In genomic region chr1:168225476-168226190, GRCh38 we compare ENCODE assay signal across 8 cellular contexts. TPM values are rescaled to one million over a fixed set of nuclear protein-coding genes. Genes with fewer than 3 reads are reported as not detected.
A peak's percentile ranks its signal among the peaks of the same experiment; 100 is the strongest.
DNase-seq lines count a peak whose midpoint lies in the region; ATAC-seq, FAIRE-seq and TF ChIP-seq lines count a peak whose summit lies in the region.

Gene SFT2D2, plus strand, starts transcription at chr1:168226004. Its CDS starts 76 bp downstream, at chr1:168226080.

- H3K4me2 ChIP-seq in keratinocyte (ENCODE audit: control insufficient read depth, extremely low read depth, insufficient read depth, low read depth, low read length): peak within 1 kb of the TSS; percentile 82

- peak; percentile 50 for ATAC-seq in GM18870 (IDR thresholded peaks at IDR 0.05; ENCODE audit: unreplicated experiment)
- peak; percentile 89 for ATAC-seq in HG03108 (IDR thresholded peaks at IDR 0.05; ENCODE audit: unreplicated experiment)

- H3K9ac ChIP-seq in keratinocyte (ENCODE audit: control insufficient read depth, extremely low read depth, insufficient read depth, low read length): peak within 1 kb of the TSS; percentile 84

- no peak for TF ChIP-seq CTCF in keratinocyte (optimal IDR thresholded peaks at IDR 0.05 in 1 of 3, IDR thresholded peaks at IDR 0.05 in 1 of 3, conservative IDR thresholded peaks at IDR 0.05 in 1 of 3; ENCODE audit: extremely low read depth in 1 of 3, insufficient read depth in 2 of 3, low read length in 3 of 3)

- H3K4me3 ChIP-seq in keratinocyte (ENCODE audit: control insufficient read depth in 2 of 3, extremely low read depth in 1 of 3, insufficient read depth in 2 of 3, low read depth in 1 of 3, low read length in 3 of 3): peak within 1 kb of the TSS; percentile 81 to 94 (median 85)

- peaks cover 0 to 8% of the 10 kb centered on the region in 2 experiments for H3K36me3 ChIP-seq in keratinocyte (ENCODE audit: control insufficient read depth in 2 of 2, extremely low read depth in 1 of 2, insufficient read depth in 2 of 2, low read length in 2 of 2)

- peak within 1 kb of the TSS; percentile 97 for H2AFZ ChIP-seq in keratinocyte (ENCODE audit: control insufficient read depth, low read length)

- dilution Hi-C loops in keratinocyte (cut with MboI; ENCODE audit: extremely low pct_ligation_motif_present, low sequenced_read_pairs): no loop called here

- in situ Hi-C loops in ACHN (cut with HindIII; ENCODE audit: low pct_ligation_motif_present, low pct_unique_long_range_greater_than_20kb, low sequenced_read_pairs): no loop called here

- peaks cover 45% of the 10 kb centered on the region for H3K79me2 ChIP-seq in keratinocyte (ENCODE audit: control insufficient read depth, insufficient read depth, low read length)

- peaks cover 3% of the 10 kb centered on the region for H3K9me3 ChIP-seq in keratinocyte (ENCODE audit: control insufficient read depth, low read depth, low read length)

- H3K27me3 ChIP-seq in keratinocyte (ENCODE audit: control insufficient read depth, extremely low read depth, insufficient read depth, low read length): no peaks in the 10 kb centered on the region

- DNase-seq in ACHN (peak; percentile 87), NCI-H2227 (lab: John Stamatoyannopoulos, UW; ENCODE audit: unreplicated experiment) (peak; percentile 90), keratinocyte (ENCODE audit: low read depth, low spot score) (no peak)
- DNase-seq in activated CD4-positive, CD25-positive, alpha-beta regulatory T cell treated with anti-CD3 and anti-CD28 coated beads, Interleukin-2, amount 50 U/mL, for 16 hours (ENCODE audit: low read depth, low spot score): peak; percentile 58
- DNase-seq in central memory CD4-positive, alpha-beta T cell: peak; percentile 81
- DNase-seq in stimulated activated CD4-positive, alpha-beta T cell treated with anti-CD3 and anti-CD28 coated beads, Interleukin-15, amount 100 ng/mL, for 1 hour (ENCODE audit: low read depth in 1 of 2, low spot score in 1 of 2): peak; percentile 58 to 74

- peaks cover 3% of the 10 kb centered on the region for H4K20me1 ChIP-seq in keratinocyte (ENCODE audit: control insufficient read depth, extremely low read depth, insufficient read depth, low read length)

- H3K4me1 ChIP-seq in keratinocyte (ENCODE audit: control insufficient read depth, extremely low read depth, insufficient read depth, low read length): peaks cover 27% of the 10 kb centered on the region

- no peak for FAIRE-seq in keratinocyte (lab: Jason Lieb, UNC)

- H3K9me1 ChIP-seq in keratinocyte (ENCODE audit: control insufficient read depth, extremely low read depth, insufficient read depth, low read length): no peaks in the 10 kb centered on the region

- peak within 1 kb of the TSS; percentile 72 for H3K27ac ChIP-seq in keratinocyte (ENCODE audit: control insufficient read depth, insufficient read depth, low read length)

RNA-seq across cellular contexts. Expression of gene SFT2D2, which starts in this region (rescaled TPM):
- 21.2 to 38.7 TPM (median 27.6 TPM) in 3 replicates for polyA plus RNA-seq in keratinocyte
- 8.2 TPM for polyA plus RNA-seq in keratinocyte (2011; ENCODE audit: low read depth)
- polyA plus RNA-seq in keratinocyte (2011; cell fraction: cytosol; rRNA removed): 9.2 and 19.3 TPM in 2 replicates
- polyA plus RNA-seq in keratinocyte (2011; cell fraction: nucleus; rRNA removed): 38.6 and 51.0 TPM in 2 replicates
- 11.7 and 14.8 TPM in 2 replicates for polyA plus RNA-seq in keratinocyte (2012; ENCODE audit: low replicate concordance)
- polyA minus RNA-seq in keratinocyte: 90.4 to 156 TPM (median 112 TPM) in 3 replicates
- polyA minus RNA-seq in keratinocyte (2011; cell fraction: cytosol; rRNA and poly(A)+ RNA removed): 53.7 TPM
- polyA minus RNA-seq in keratinocyte (2011; cell fraction: nucleus; rRNA and poly(A)+ RNA removed): 66.3 and 110 TPM in 2 replicates
